In the genomic region with DNA sequence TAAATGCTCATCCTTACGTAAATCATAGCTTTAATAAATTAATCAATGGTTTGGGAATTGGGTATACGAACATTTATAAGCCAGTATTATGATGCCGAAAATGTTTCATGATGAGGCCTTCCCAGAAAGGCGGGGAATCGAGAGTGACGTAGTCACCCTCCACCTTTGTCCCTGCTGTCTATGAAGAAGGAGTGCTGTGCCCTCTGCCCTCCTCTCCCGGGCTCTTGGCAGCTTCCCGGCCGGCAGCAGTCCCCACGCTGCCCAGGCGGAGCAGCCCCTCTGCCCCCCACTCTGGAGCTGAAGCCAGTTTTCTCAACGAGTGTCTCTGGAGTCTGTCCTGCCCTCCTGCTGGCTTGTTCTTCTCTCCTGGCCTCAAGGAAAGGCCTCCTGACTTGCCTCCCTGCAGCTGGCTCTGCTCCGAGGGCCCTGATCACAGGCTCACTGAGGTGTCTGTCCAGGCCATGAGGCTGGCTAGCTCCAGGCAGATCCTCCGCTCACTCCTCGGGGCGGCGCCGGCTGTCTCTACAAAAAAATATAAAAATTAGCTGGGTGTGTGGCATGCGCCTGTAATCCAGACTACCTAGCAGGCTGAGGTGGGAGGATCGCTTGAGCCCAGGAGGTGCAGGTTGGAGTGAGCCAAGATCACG, we compare ENCODE assay signal across 17 cellular contexts.
A peak's percentile ranks its signal among the peaks of the same experiment; 100 is the strongest.
DNase-seq lines count a peak whose midpoint lies in the region; ATAC-seq, FAIRE-seq and TF ChIP-seq lines count a peak whose summit lies in the region.
"Had no signal": no experiment of that assay in that cellular context is flagged by ENCODE, and none has a peak within 500 bp of the region (broad histone marks: within the 10 kb centered on the region; RNA-seq: fewer than 3 reads in every experiment).

No MANE protein-coding gene starts in this region.

- TF ChIP-seq POLR2A in IMR-90 (IDR thresholded peaks at IDR 0.05; ENCODE audit: low read depth, low read length) = no peak

- H3K27me3 ChIP-seq in IMR-90 (ENCODE audit: control insufficient read depth, insufficient read depth, low read length) = no peaks in the 10 kb centered on the region
- H3K27me3 ChIP-seq in small intestine (ENCODE audit: control insufficient read depth in 2 of 2, insufficient read depth in 2 of 2, low read length in 2 of 2) = no peaks in the 10 kb centered on the region

- 93% methylated on average over 2 of the region's 21 CpGs; no CpG with 5 or more reads in 1 of the 2 experiments for WGBS in IMR-90 (ENCODE audit: extremely low coverage in 2 of 2, insufficient read length in 1 of 2), 2 experiments
- 18 to 65% (median 43%) methylated on average over 21 of the region's 21 CpGs for WGBS in small intestine, 3 donors

- H4K5ac ChIP-seq in IMR-90 (ENCODE audit: low read depth, low read length) = no peak overlapping the region

- intact Hi-C loops in IMR-90 (cut with micrococcal nuclease) = no loop called here
- intact Hi-C loops in kidney (cut with DNase I) = no loop called here
- intact Hi-C loops in sciatic nerve (cut with DNase I) = no loop called here

- H2BK15ac ChIP-seq in IMR-90 (ENCODE audit: low read depth, low read length) = no peak overlapping the region

- TF ChIP-seq CTCF in IMR-90 (conservative IDR thresholded peaks at IDR 0.05; ENCODE audit: low read depth, low read length) (no peak), kidney (IDR thresholded peaks at IDR 0.05; ENCODE audit: borderline replicate concordance, extremely low read depth, insufficient read depth) (no peak)

- H3K36me3 ChIP-seq in IMR-90 (ENCODE audit: control insufficient read depth, insufficient read depth, low read length) = no peaks in the 10 kb centered on the region; the same call in 1 of the 2 replicates
- H3K36me3 ChIP-seq in kidney (ENCODE audit: control insufficient read depth in 1 of 2, insufficient read depth in 2 of 2, low read length in 2 of 2) = no peaks in the 10 kb centered on the region
- H3K36me3 ChIP-seq in small intestine (ENCODE audit: control insufficient read depth in 2 of 2, insufficient read depth in 2 of 2, low read length in 2 of 2) = no peaks in the 10 kb centered on the region

- H4K20me1 ChIP-seq in IMR-90 (ENCODE audit: insufficient read depth, low read length) = no peaks in the 10 kb centered on the region

- H2AK9ac ChIP-seq in IMR-90 (replicated peaks; ENCODE audit: low read depth, low read length, poor library complexity) = no peak overlapping the region

- dilution Hi-C loops in IMR-90 (cut with HindIII; ENCODE audit: low sequenced_read_pairs, unreplicated experiment) = no loop called here

- H4K8ac ChIP-seq in IMR-90 (ENCODE audit: low read depth in 2 of 2, low read length in 2 of 2) = no peak overlapping the region

- ATAC-seq in IMR-90 (ENCODE audit: low read depth) (no peak), sciatic nerve (no peak)

- 0 out of 2 replicates have a peak overlapping the region, but pooled peaks have one; percentile 8 for H2AK5ac ChIP-seq in IMR-90 (ENCODE audit: low read depth, low read length)

- H3K4me3 ChIP-seq in IMR-90 (ENCODE audit: insufficient read depth, low read depth, low read length) (no peak overlapping the region), kidney (ENCODE audit: low read length in 2 of 2) (no peak overlapping the region), small intestine (ENCODE audit: low read depth in 1 of 2, low read length in 2 of 2) (no peak overlapping the region)
- H3K4me3 ChIP-seq: K562, PC-9 had no signal

- H2BK5ac ChIP-seq in IMR-90 (ENCODE audit: low read depth, low read length, poor library complexity, severe bottlenecking) = no peak overlapping the region

- H3K4ac ChIP-seq in IMR-90 (ENCODE audit: low read depth, low read length) = no peak overlapping the region

- no peak overlapping the region for H2BK20ac ChIP-seq in IMR-90 (ENCODE audit: low read depth, low read length)

- no peak overlapping the region for H4K91ac ChIP-seq in IMR-90 (ENCODE audit: insufficient read depth, low read depth, low read length)

- no peak for TF ChIP-seq RAD21 in IMR-90 (IDR thresholded peaks at IDR 0.05; ENCODE audit: low read length)

- peak; percentile 43 for DNase-seq in DMS53 (lab: John Stamatoyannopoulos, UW)
- DNase-seq in DMS53 treated with DMSO at 0.1 percent for 48 hours (lab: John Stamatoyannopoulos, UW; ENCODE audit: unreplicated experiment) = no peak
- no peak for DNase-seq in IMR-90
- peak; percentile 59 for DNase-seq in kidney
- DNase-seq in small intestine = peak; percentile 84
- no peak for DNase-seq in SKM-1 (lab: John Stamatoyannopoulos, UW; ENCODE audit: unreplicated experiment)
- DNase-seq in SIG-M5 (lab: John Stamatoyannopoulos, UW) = no peak
- no peak for DNase-seq in sciatic nerve (ENCODE audit: low spot score)
- DNase-seq: Calu3; CD4-positive, alpha-beta memory T cell; DMS79; MV-4-11; NCI-H187 treated with DMSO at 0.1 percent for 48 hours; NCI-H2171; PC-9 had no signal

- in situ Hi-C loops in IMR-90 (cut with MboI; ENCODE audit: low sequenced_read_pairs) = no loop called here

- no peak overlapping the region for H3K23ac ChIP-seq in IMR-90 (ENCODE audit: low read depth, low read length)

- no peak overlapping the region for H2AFZ ChIP-seq in IMR-90 (replicated peaks; ENCODE audit: low read length, poor library complexity)
- H2AFZ ChIP-seq: PC-9 had no signal

- H3K4me2 ChIP-seq in IMR-90 (ENCODE audit: low read depth, low read length) = no peak overlapping the region
- H3K4me2 ChIP-seq: PC-9 had no signal

- POLR2A ChIA-PET in IMR-90 (lab: Charles Lee; ENCODE audit: unreplicated experiment) = no interaction called here

- FAIRE-seq in kidney (lab: Jason Lieb, UNC) = no peak
- FAIRE-seq in small intestine (lab: Jason Lieb, UNC) = no peak
- FAIRE-seq: K562 had no signal

- no peak overlapping the region for H3K56ac ChIP-seq in IMR-90 (ENCODE audit: extremely low read depth, insufficient read depth, low read length)

- H3K18ac ChIP-seq in IMR-90 (ENCODE audit: low read depth, low read length) = no peak overlapping the region

- H3K4me1 ChIP-seq in IMR-90 (ENCODE audit: control insufficient read depth, insufficient read depth, low read length) = peaks cover 5% of the 10 kb centered on the region; the same call in 1 of the 2 replicates
- H3K4me1 ChIP-seq in kidney (ENCODE audit: control insufficient read depth in 1 of 2, insufficient read depth in 1 of 2, low read depth in 1 of 2, low read length in 2 of 2) = no peaks in the 10 kb centered on the region
- peaks cover 0 to 2% of the 10 kb centered on the region in 2 donors for H3K4me1 ChIP-seq in small intestine (ENCODE audit: control insufficient read depth in 2 of 2, insufficient read depth in 1 of 2, low read depth in 1 of 2, low read length in 1 of 2)

- H3K9me3 ChIP-seq in IMR-90 (ENCODE audit: control insufficient read depth, insufficient read depth, low read length) (no peaks in the 10 kb centered on the region), kidney (ENCODE audit: control insufficient read depth in 1 of 2, low read length in 2 of 2) (no peaks in the 10 kb centered on the region), small intestine (ENCODE audit: control insufficient read depth, low read depth) (no peaks in the 10 kb centered on the region)

- no peak overlapping the region for H3K27ac ChIP-seq in IMR-90 (ENCODE audit: insufficient read depth, low read length)
- H3K27ac ChIP-seq in kidney (ENCODE audit: low read depth in 2 of 2, low read length in 2 of 2) = no peak overlapping the region
- peak overlapping the region; percentile 35 to 52 for H3K27ac ChIP-seq in small intestine (ENCODE audit: low read depth in 1 of 2, low read length in 1 of 2)
- H3K27ac ChIP-seq: 22Rv1, PC-9 had no signal

- no peak overlapping the region for H2BK120ac ChIP-seq in IMR-90 (ENCODE audit: low read depth, low read length)

- H3K79me1 ChIP-seq in IMR-90 (ENCODE audit: low read depth in 1 of 2, low read length in 2 of 2) = no peaks in the 10 kb centered on the region

- H3K14ac ChIP-seq in IMR-90 (replicated peaks; ENCODE audit: low read depth, low read length) = no peak overlapping the region

- CTCF ChIA-PET in IMR-90 (lab: Yijun Ruan, JAX) = no interaction called here

- H3K9ac ChIP-seq in IMR-90 (ENCODE audit: low read depth, low read length) (no peak overlapping the region), kidney (ENCODE audit: low read length in 2 of 2) (no peak overlapping the region)

- BruUV-seq in IMR-90 (replicated peaks; lab: Mats Ljungman, UMichigan) = no TSS peak

- no peaks in the 10 kb centered on the region for H3K9me1 ChIP-seq in IMR-90 (ENCODE audit: insufficient read depth, low read length)

TF ChIP-seq in IMR-90, 13 proteins besides CTCF, POLR2A, EP300 and RAD21 (continues in another document):
- TF ChIP-seq FOS (IDR thresholded peaks at IDR 0.05; ENCODE audit: low read depth, low read length) (no peak), MAFK (IDR thresholded peaks at IDR 0.05; ENCODE audit: low read depth, low read length) (no peak), CEBPB (IDR thresholded peaks at IDR 0.05; ENCODE audit: low read depth, low read length) (no peak), NFE2L2 (IDR thresholded peaks at IDR 0.05; ENCODE audit: low read depth, low read length) (no peak), MXI1 (IDR thresholded peaks at IDR 0.05; ENCODE audit: borderline replicate concordance, low read depth, low read length) (no peak), RCOR1 (IDR thresholded peaks at IDR 0.05; ENCODE audit: insufficient replicate concordance, low read length) (no peak), BHLHE40 (IDR thresholded peaks at IDR 0.05; ENCODE audit: low read depth, low read length) (no peak), CHD1 (IDR thresholded peaks at IDR 0.05; ENCODE audit: low read depth, low read length) (no peak), RFX5 (IDR thresholded peaks at IDR 0.05; ENCODE audit: low read depth, low read length) (no peak), MAZ (IDR thresholded peaks at IDR 0.05; ENCODE audit: borderline replicate concordance, low read depth, low read length) (no peak)
- TF ChIP-seq, protein P1, sequence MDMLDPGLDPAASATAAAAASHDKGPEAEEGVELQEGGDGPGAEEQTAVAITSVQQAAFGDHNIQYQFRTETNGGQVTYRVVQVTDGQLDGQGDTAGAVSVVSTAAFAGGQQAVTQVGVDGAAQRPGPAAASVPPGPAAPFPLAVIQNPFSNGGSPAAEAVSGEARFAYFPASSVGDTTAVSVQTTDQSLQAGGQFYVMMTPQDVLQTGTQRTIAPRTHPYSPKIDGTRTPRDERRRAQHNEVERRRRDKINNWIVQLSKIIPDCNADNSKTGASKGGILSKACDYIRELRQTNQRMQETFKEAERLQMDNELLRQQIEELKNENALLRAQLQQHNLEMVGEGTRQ (IDR thresholded peaks at IDR 0.05; ENCODE audit: low read depth, low read length) = no peak
- TF ChIP-seq, protein P2, sequence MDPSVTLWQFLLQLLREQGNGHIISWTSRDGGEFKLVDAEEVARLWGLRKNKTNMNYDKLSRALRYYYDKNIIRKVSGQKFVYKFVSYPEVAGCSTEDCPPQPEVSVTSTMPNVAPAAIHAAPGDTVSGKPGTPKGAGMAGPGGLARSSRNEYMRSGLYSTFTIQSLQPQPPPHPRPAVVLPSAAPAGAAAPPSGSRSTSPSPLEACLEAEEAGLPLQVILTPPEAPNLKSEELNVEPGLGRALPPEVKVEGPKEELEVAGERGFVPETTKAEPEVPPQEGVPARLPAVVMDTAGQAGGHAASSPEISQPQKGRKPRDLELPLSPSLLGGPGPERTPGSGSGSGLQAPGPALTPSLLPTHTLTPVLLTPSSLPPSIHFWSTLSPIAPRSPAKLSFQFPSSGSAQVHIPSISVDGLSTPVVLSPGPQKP (IDR thresholded peaks at IDR 0.05; ENCODE audit: borderline replicate concordance, low read depth, low read length) = no peak

Comparison
In these comparisons a context has a peak if more than half of its experiments do, and no peak if none do; other contexts are left out.
1. DNase-seq: peak in DMS53 (single experiment), kidney (single experiment) and small intestine (single experiment); none in DMS53 treated with DMSO at 0.1 percent for 48 hours (single experiment), IMR-90 (single experiment), SKM-1 (single experiment), SIG-M5 (single experiment) and sciatic nerve (single experiment).
2. H3K27ac ChIP-seq: peak in small intestine (2 of 2); none in IMR-90 (single experiment) and kidney (0 of 2).